ENCODE assay signal across 9 cellular contexts in genomic region chr15:74783072-74783807, GRCh38. TPM values are rescaled to one million over a fixed set of nuclear protein-coding genes. Genes with fewer than 3 reads are reported as not detected.
DNase-seq lines count a peak whose midpoint lies in the region; ATAC-seq and TF ChIP-seq lines count a peak whose summit lies in the region.
"Had no signal": no experiment of that assay in that cellular context is flagged by ENCODE, and none has a peak within 500 bp of the region (broad histone marks: within the 10 kb centered on the region; RNA-seq: fewer than 3 reads in every experiment).

No MANE protein-coding gene starts in this region.

- no peak for TF ChIP-seq CTCF in activated B cell treated with CpG ODN at 0.5 μM for 24 hours (IDR thresholded peaks at IDR 0.05)
- TF ChIP-seq CTCF in gastroesophageal sphincter (IDR thresholded peaks at IDR 0.05): no peak
- no peak for TF ChIP-seq CTCF in psoas muscle (IDR thresholded peaks at IDR 0.05)

- no peaks in the 10 kb centered on the region for H3K27me3 Mint-ChIP-seq in CD4-positive, alpha-beta memory T cell
- no peaks in the 10 kb centered on the region for H3K27me3 Mint-ChIP-seq in activated B cell treated with CpG ODN at 0.5 μM for 24 hours

- peaks cover 80% of the 10 kb centered on the region for H3K4me1 ChIP-seq in CD4-positive, alpha-beta memory T cell (ENCODE audit: insufficient read depth, low read length)
- H3K4me1 ChIP-seq in gastroesophageal sphincter (peaks cover 0 to 76% (median 52%) of the 10 kb centered on the region in 3 donors), psoas muscle (peaks cover 63% of the 10 kb centered on the region)

- peaks cover 0 to 3% (median 0%) of the 10 kb centered on the region in 8 donors for H3K9me3 Mint-ChIP-seq in CD4-positive, alpha-beta memory T cell
- no peaks in the 10 kb centered on the region for H3K9me3 Mint-ChIP-seq in activated B cell treated with CpG ODN at 0.5 μM for 24 hours

- H3K27ac ChIP-seq in CD4-positive, alpha-beta memory T cell (ENCODE audit: low read depth, low read length): peak overlapping the region; percentile 86
- peak overlapping the region in 3 of 4 donors; percentile 87 to 95 (median 89) for H3K27ac ChIP-seq in gastroesophageal sphincter
- peak overlapping the region; percentile 79 for H3K27ac ChIP-seq in psoas muscle

- CTCF ChIA-PET in CD4-positive, alpha-beta memory T cell (lab: Charles Lee; ENCODE audit: partially characterized antibody): interaction anchor here (0.7 to 36.4 kb wide), 7 partner anchors 5 to 409 kb away, joined by 3 to 1908 read pairs (median 4); partner anchors contain the start of genes CSK and LMAN1L
- CTCF ChIA-PET in activated B cell treated with CpG ODN at 0.5 μM for 24 hours (lab: Charles Lee): interaction anchor here (1.0 to 18.7 kb wide), 6 partner anchors 11 to 117 kb away, joined by 3 to 1146 read pairs (median 3); partner anchors contain the start of gene ULK3

- no peaks in the 10 kb centered on the region for H3K27me3 ChIP-seq in CD4-positive, alpha-beta memory T cell (ENCODE audit: insufficient read depth, low read length)
- H3K27me3 ChIP-seq in gastroesophageal sphincter (no peaks in the 10 kb centered on the region), psoas muscle (ENCODE audit: insufficient read depth in 3 of 3, low read length in 2 of 3) (no peaks in the 10 kb centered on the region)

- ATAC-seq in activated B cell treated with CpG ODN at 0.5 μM for 24 hours (ENCODE audit: low read depth) (peak; percentile 2), gastroesophageal sphincter (no peak), psoas muscle (peak in 2 of 4 donors; percentile 1 to 6)

- peak overlapping the region; percentile 93 to 97 for H3K4me3 ChIP-seq in CD4-positive, alpha-beta memory T cell (ENCODE audit: low read length in 2 of 2)
- H3K4me3 ChIP-seq in gastroesophageal sphincter (peak overlapping the region; percentile 75 to 90), psoas muscle (peak overlapping the region; percentile 86)

- intact Hi-C loops in CD4-positive, alpha-beta memory T cell (cut with micrococcal nuclease): no loop called here
- intact Hi-C loops in activated B cell treated with CpG ODN at 0.5 μM for 24 hours (cut with micrococcal nuclease) (loop anchor here (5.0 kb wide), 1 partner anchor 791 kb away; the partner anchor contains the start of genes PML and STOML1), psoas muscle (cut with DNase I) (loop anchor here in 1 of 2 donors (2.0 to 5.0 kb wide), 3 partner anchors 18 to 154 kb away; partner anchors contain the start of gene COX5A)

- no peaks in the 10 kb centered on the region for H3K9me3 ChIP-seq in CD4-positive, alpha-beta memory T cell (ENCODE audit: control insufficient read depth in 1 of 2, low read length in 2 of 2)
- H3K9me3 ChIP-seq in gastroesophageal sphincter: no peaks in the 10 kb centered on the region
- H3K9me3 ChIP-seq in psoas muscle: no peaks in the 10 kb centered on the region

- H3K36me3 ChIP-seq in CD4-positive, alpha-beta memory T cell (ENCODE audit: insufficient read depth, low read length): no peaks in the 10 kb centered on the region
- no peaks in the 10 kb centered on the region for H3K36me3 ChIP-seq in gastroesophageal sphincter
- H3K36me3 ChIP-seq in psoas muscle (ENCODE audit: insufficient read depth in 1 of 2, low read depth in 1 of 2): no peaks in the 10 kb centered on the region

- H3K27ac Mint-ChIP-seq in CD4-positive, alpha-beta memory T cell: peak overlapping the region; percentile 90 to 98 (median 92)
- peak overlapping the region; percentile 99 for H3K27ac Mint-ChIP-seq in activated B cell treated with CpG ODN at 0.5 μM for 24 hours

- no peak for TF ChIP-seq EP300 in gastroesophageal sphincter (IDR thresholded peaks at IDR 0.05)

- POLR2A ChIA-PET in CD4-positive, alpha-beta memory T cell (lab: Charles Lee; ENCODE audit: partially characterized antibody): interaction anchor here (0.7 to 24.9 kb wide), 10 partner anchors 3 to 1145 kb away, joined by 3 to 1342 read pairs (median 7); partner anchors contain the start of genes CSK and FAM219B
- POLR2A ChIA-PET in activated B cell treated with CpG ODN at 0.5 μM for 24 hours (lab: Charles Lee): interaction anchor here (0.8 to 32.5 kb wide), 11 partner anchors 4 to 386 kb away, joined by 3 to 2569 read pairs (median 5); partner anchors contain the start of genes CLK3, CSK, FAM219B and RPP25

- H3K4me3 Mint-ChIP-seq in CD4-positive, alpha-beta memory T cell: peak overlapping the region; percentile 85 to 97 (median 95)
- H3K4me3 Mint-ChIP-seq in activated B cell treated with CpG ODN at 0.5 μM for 24 hours: peak overlapping the region; percentile 94

- peak in 1 of 5 donors; percentile 55 for DNase-seq in CD4-positive, alpha-beta memory T cell
- DNase-seq in HuH-7.5 (ENCODE audit: low spot score): peak; percentile 58
- peak; percentile 61 for DNase-seq in activated B cell treated with CpG ODN at 0.5 μM for 24 hours
- peak in 1 of 2 donors; percentile 57 for DNase-seq in psoas muscle
- no peak for DNase-seq in NCI-H2107 treated with DMSO at 0.1 percent for 48 hours (lab: John Stamatoyannopoulos, UW; ENCODE audit: unreplicated experiment)
- no peak for DNase-seq in NCI-H128 (lab: John Stamatoyannopoulos, UW; ENCODE audit: unreplicated experiment)
- no peak for DNase-seq in NCI-H510A (lab: John Stamatoyannopoulos, UW)

- peaks cover 39 to 90% (median 59%) of the 10 kb centered on the region in 4 donors for H3K4me1 Mint-ChIP-seq in CD4-positive, alpha-beta memory T cell
- H3K4me1 Mint-ChIP-seq in activated B cell treated with CpG ODN at 0.5 μM for 24 hours: peaks cover 81% of the 10 kb centered on the region

- TF ChIP-seq POLR2A in gastroesophageal sphincter (IDR thresholded peaks at IDR 0.05): no peak

- H3K36me3 Mint-ChIP-seq in CD4-positive, alpha-beta memory T cell: peaks cover 4 to 38% of the 10 kb centered on the region in 2 donors
- H3K36me3 Mint-ChIP-seq in activated B cell treated with CpG ODN at 0.5 μM for 24 hours (ENCODE audit: low read depth): peaks cover 50% of the 10 kb centered on the region

- WGBS in gastroesophageal sphincter (ENCODE audit: low coverage in 1 of 2), 2 donors: 0% methylated on average over 2 of the region's 13 CpGs; no CpG with 5 or more reads in 1 of the 2 donors
- 10 to 16% (median 12%) methylated on average over 12 to 13 of the region's 13 CpGs for WGBS in psoas muscle, 3 donors

RNA-seq across cellular contexts. Expression of gene CSK, which starts 1.4 kb away (rescaled TPM):
- total RNA-seq in CD4-positive, alpha-beta memory T cell: 100 to 1,000 TPM; 234 to 247 TPM
- 100 to 1,000 TPM in 1 of 2 donors, 10 to 100 TPM in 1; 72.5 to 125 TPM for polyA plus RNA-seq in CD4-positive, alpha-beta memory T cell
- total RNA-seq in activated B cell treated with CpG ODN at 0.5 μM for 24 hours: 540 and 557 TPM in 2 replicates
- 10 to 100 TPM in 3 of 4 donors, 1 to 10 TPM in 1; 8.4 to 23.1 (median 18.2) TPM for total RNA-seq in gastroesophageal sphincter
- 10 to 100 TPM; 15.5 to 23.8 (median 17.9) TPM for total RNA-seq in psoas muscle
- 10 to 100 TPM; 12.2 to 29.6 (median 15.1) TPM for polyA plus RNA-seq in psoas muscle

RNA-seq across cellular contexts. Expression of gene LMAN1L, which starts 29.4 kb away (rescaled TPM):
- under 1 TPM; 0.23 to 0.39 TPM for total RNA-seq in CD4-positive, alpha-beta memory T cell
- polyA plus RNA-seq in CD4-positive, alpha-beta memory T cell: not detected
- total RNA-seq in activated B cell treated with CpG ODN at 0.5 μM for 24 hours: 1.0 and 2.2 TPM in 2 replicates
- total RNA-seq in gastroesophageal sphincter: under 1 TPM in 1 of 4 donors, not detected in 3; 0.27 TPM
- under 1 TPM in 2 of 4 donors, not detected in 2; 0.36 to 0.66 TPM for total RNA-seq in psoas muscle
- polyA plus RNA-seq in psoas muscle: not detected

RNA-seq across cellular contexts. Expression of gene CYP1A2, which starts 34.6 kb away (rescaled TPM):
- not detected for total RNA-seq in CD4-positive, alpha-beta memory T cell
- polyA plus RNA-seq in CD4-positive, alpha-beta memory T cell: not detected
- 0.16 TPM in 1 of 2 replicates, not detected in the other for total RNA-seq in activated B cell treated with CpG ODN at 0.5 μM for 24 hours
- total RNA-seq in gastroesophageal sphincter: not detected
- not detected for total RNA-seq in psoas muscle
- under 1 TPM in 1 of 3 donors, not detected in 2; 0.03 TPM for polyA plus RNA-seq in psoas muscle
- total RNA-seq: T-helper 1 cell treated with Interleukin-12 subunit alpha and Interleukin-12 subunit beta and Interleukin-4 antibody, amounts not matched to agents 30 ng/mL and 1 ng/mL, for 36 hours had no signal

RNA-seq across cellular contexts. Expression of gene CPLX3, which starts 43.2 kb away (rescaled TPM):
- total RNA-seq in CD4-positive, alpha-beta memory T cell: not detected
- polyA plus RNA-seq in CD4-positive, alpha-beta memory T cell: not detected
- total RNA-seq in activated B cell treated with CpG ODN at 0.5 μM for 24 hours: 0.20 and 0.22 TPM in 2 replicates
- total RNA-seq in gastroesophageal sphincter: not detected
- under 1 TPM in 1 of 4 donors, not detected in 3; 0.19 TPM for total RNA-seq in psoas muscle
- polyA plus RNA-seq in psoas muscle: under 1 TPM in 2 of 3 donors, not detected in 1; 0.03 to 0.04 TPM

RNA-seq across cellular contexts. Expression of gene CYP1A1, which starts 57.9 kb away (rescaled TPM):
- under 1 TPM; 0.11 to 0.26 TPM for total RNA-seq in CD4-positive, alpha-beta memory T cell
- not detected for polyA plus RNA-seq in CD4-positive, alpha-beta memory T cell
- 0.49 and 1.3 TPM in 2 replicates for total RNA-seq in activated B cell treated with CpG ODN at 0.5 μM for 24 hours
- 1 to 10 TPM in 1 of 4 donors, under 1 TPM in 1, not detected in 2; 0.47 to 2.2 TPM for total RNA-seq in gastroesophageal sphincter
- total RNA-seq in psoas muscle: 1 to 10 TPM in 1 of 4 donors, under 1 TPM in 1, not detected in 2; 0.11 to 2.4 TPM
- 1 to 10 TPM in 1 of 3 donors, under 1 TPM in 2; 0.14 to 3.0 (median 0.61) TPM for polyA plus RNA-seq in psoas muscle

Comparison
In these comparisons a context has a peak if more than half of its experiments do, and no peak if none do; other contexts are left out.
1. DNase-seq: peak in HuH-7.5 (single experiment) and activated B cell treated with CpG ODN at 0.5 μM for 24 hours (single experiment); none in NCI-H2107 treated with DMSO at 0.1 percent for 48 hours (single experiment), NCI-H128 (single experiment) and NCI-H510A (single experiment).
2. RNA of gene CSK, which starts 1.4 kb away (total RNA-seq): 540 to 557 TPM in activated B cell treated with CpG ODN at 0.5 μM for 24 hours and 234 to 247 TPM in CD4-positive, alpha-beta memory T cell; 8.4 to 23.1 TPM in gastroesophageal sphincter and 15.5 to 23.8 TPM in psoas muscle; every median in the first group is over 4 times any median in the second.
3. Peak in every context shown above with its lines, with median percentiles within 50 percentile points of each other: H3K27ac ChIP-seq and H3K4me3 ChIP-seq.